ENCODE assay signal across 8 cellular contexts in the genomic region with DNA sequence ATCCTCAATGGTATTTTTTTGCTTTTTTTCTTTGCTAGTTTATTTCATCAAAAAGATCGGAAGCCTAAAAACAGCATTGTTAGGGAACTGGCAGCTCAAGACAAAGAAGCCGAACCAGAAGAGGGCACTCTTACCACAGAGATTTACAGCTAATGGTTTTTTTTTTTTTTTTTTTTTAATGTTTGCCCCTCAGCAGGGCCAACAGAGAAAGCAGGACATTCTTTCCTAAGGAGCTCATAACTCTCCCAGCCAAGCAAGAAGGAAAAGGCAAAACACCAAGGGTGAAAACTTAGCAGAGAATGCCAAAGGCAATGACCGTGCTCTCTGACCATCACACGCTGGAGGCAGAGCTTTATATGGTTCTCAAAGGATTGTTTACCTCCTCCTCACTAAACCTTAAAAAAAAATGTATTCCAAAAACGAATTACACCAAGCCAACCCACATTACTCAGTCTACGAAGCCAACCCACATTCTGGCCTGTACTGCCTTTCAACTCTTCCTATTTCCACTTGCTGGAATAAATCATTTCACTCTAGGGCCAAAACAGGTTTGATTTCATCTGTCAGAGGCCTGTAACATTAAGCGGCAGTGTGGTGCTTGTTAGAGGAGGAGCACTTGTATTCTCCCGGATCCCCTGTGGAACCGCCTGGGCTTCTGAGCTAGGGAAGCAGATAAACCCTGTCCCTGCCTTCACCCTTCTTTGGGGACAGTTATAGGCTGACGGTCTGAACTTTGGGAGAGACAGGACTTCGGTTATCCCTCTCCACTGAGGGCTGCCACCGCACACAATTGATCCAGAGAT. TPM values are rescaled to one million over a fixed set of nuclear protein-coding genes. Genes with fewer than 3 reads are reported as not detected.
DNase-seq lines count a peak whose midpoint lies in the region; ATAC-seq, FAIRE-seq and TF ChIP-seq lines count a peak whose summit lies in the region.

No MANE protein-coding gene starts in this region.

- DNase-seq in DND-41 (peak; percentile 34), HuH-7.5 (ENCODE audit: low spot score) (peak; percentile 13), choroid plexus epithelial cell (ENCODE audit: low read depth) (peak; percentile 96), HepG2 (ENCODE audit: low spot score) (peak; percentile 47), thyroid gland (peak; percentile 49 to 51)
- no peak for DNase-seq in central memory CD4-positive, alpha-beta T cell

- no peaks in the 10 kb centered on the region for H3K9me2 ChIP-seq in OCI-LY1 (ENCODE audit: low read depth, low read length)

- no peak overlapping the region for H3K4me3 ChIP-seq in DND-41 (ENCODE audit: low read depth in 1 of 2, low read length in 2 of 2)
- H3K4me3 ChIP-seq in OCI-LY1 (ENCODE audit: low read depth, low read length, poor library complexity, severe bottlenecking), result no peak overlapping the region
- H3K4me3 ChIP-seq in choroid plexus epithelial cell (ENCODE audit: low read depth, low read length), result no peak overlapping the region
- H3K4me3 ChIP-seq in HepG2 (replicated peaks in 1 of 3; ENCODE audit: insufficient read depth in 1 of 3, low read depth in 2 of 3, low read length in 3 of 3), result peak overlapping the region; percentile 2 to 57 (median 11); a peak in 3 of 6 replicates
- no peak overlapping the region for H3K4me3 ChIP-seq in thyroid gland (replicated peaks in 1 of 3)

- peak; percentile 73 for TF ChIP-seq CTCF in DND-41 (IDR thresholded peaks at IDR 0.05; ENCODE audit: borderline replicate concordance, extremely low read depth, low read length, poor library complexity, severe bottlenecking)
- peak; percentile 79 for TF ChIP-seq CTCF in OCI-LY1 (IDR thresholded peaks at IDR 0.05; ENCODE audit: low read length)
- peak; percentile 79 for TF ChIP-seq CTCF in choroid plexus epithelial cell (conservative IDR thresholded peaks at IDR 0.05; ENCODE audit: low read depth, low read length)
- peak; percentile 65 for TF ChIP-seq CTCF in HepG2 (CRISPR knock-in tag; IDR thresholded peaks at IDR 0.05)
- TF ChIP-seq CTCF in thyroid gland (IDR thresholded peaks at IDR 0.05), result peak in 5 of 6 experiments; percentile 29 to 77 (median 54)

- H3K9ac ChIP-seq in DND-41 (ENCODE audit: low read depth, low read length), result no peak overlapping the region
- no peak overlapping the region for H3K9ac ChIP-seq in OCI-LY1 (ENCODE audit: low read length)
- no peak overlapping the region; the same call in 1 of the 2 replicates for H3K9ac ChIP-seq in HepG2 (ENCODE audit: insufficient read depth, low read depth, low read length)

- TF ChIP-seq EP300 in HepG2 (IDR thresholded peaks at IDR 0.05; ENCODE audit: low read depth in 2 of 2, low read length in 2 of 2) (no peak), HepG2 (CRISPR knock-in tag; IDR thresholded peaks at IDR 0.05; ENCODE audit: borderline replicate concordance) (no peak)

- H3K36me3 ChIP-seq in DND-41 (ENCODE audit: insufficient read depth, low read length), result no peaks in the 10 kb centered on the region
- H3K36me3 ChIP-seq in OCI-LY1 (ENCODE audit: insufficient read depth, low read length), result no peaks in the 10 kb centered on the region
- H3K36me3 ChIP-seq in HepG2 (replicated peaks in 1 of 2; ENCODE audit: control insufficient read depth in 1 of 2, insufficient read depth in 2 of 2, low read length in 2 of 2), result no peaks in the 10 kb centered on the region
- H3K36me3 ChIP-seq in thyroid gland, result no peaks in the 10 kb centered on the region

- H2AFZ ChIP-seq in DND-41 (ENCODE audit: low read depth, low read length), result no peak overlapping the region
- no peak overlapping the region for H2AFZ ChIP-seq in OCI-LY1 (ENCODE audit: low read length)
- H2AFZ ChIP-seq in HepG2 (ENCODE audit: low read length), result peak overlapping the region; percentile 65

- CTCF ChIA-PET in HepG2 (lab: Yijun Ruan, JAX; ENCODE audit: low intra/inter-chr PET ratio, low total read pairs), result interaction anchor here (0.7 to 2.2 kb wide), 3 partner anchors 165 to 525 kb away, joined by 3 to 16 read pairs (median 8); no protein-coding TSS in a partner anchor

- no peaks in the 10 kb centered on the region for H3K79me2 ChIP-seq in DND-41 (ENCODE audit: insufficient read depth, low read length)
- H3K79me2 ChIP-seq in OCI-LY1 (ENCODE audit: insufficient read depth, low read length), result no peaks in the 10 kb centered on the region
- no peaks in the 10 kb centered on the region for H3K79me2 ChIP-seq in HepG2 (ENCODE audit: insufficient read depth, low read length)

- H3K9me3 ChIP-seq in DND-41 (ENCODE audit: insufficient read depth, low read length, severe bottlenecking) (no peaks in the 10 kb centered on the region), OCI-LY1 (ENCODE audit: low read length) (no peaks in the 10 kb centered on the region), HepG2 (ENCODE audit: low read length) (no peaks in the 10 kb centered on the region), thyroid gland (no peaks in the 10 kb centered on the region)

- POLR2A ChIA-PET in HepG2 (lab: Yijun Ruan, JAX), result no interaction called here

- H3K4me2 ChIP-seq in DND-41 (ENCODE audit: insufficient read depth, low read length), result no peak overlapping the region
- no peak overlapping the region for H3K4me2 ChIP-seq in OCI-LY1 (ENCODE audit: low read length)
- peak overlapping the region; percentile 85 for H3K4me2 ChIP-seq in HepG2 (ENCODE audit: low read depth, low read length)

- no TSS peak for BruUV-seq in HepG2 (replicated peaks; lab: Mats Ljungman, UMichigan)

- H3K27me3 ChIP-seq in DND-41 (ENCODE audit: insufficient read depth, low read length, poor library complexity) (peaks cover 4% of the 10 kb centered on the region), OCI-LY1 (ENCODE audit: insufficient read depth, low read length) (no peaks in the 10 kb centered on the region), HepG2 (ENCODE audit: control insufficient read depth in 1 of 2, insufficient read depth in 2 of 2, low read length in 2 of 2) (peaks cover 0 to 3% of the 10 kb centered on the region in 2 experiments; a peak in 1 of 5 replicates), thyroid gland (no peaks in the 10 kb centered on the region)

- H4K20me1 ChIP-seq in DND-41 (ENCODE audit: insufficient read depth, low read length), result no peaks in the 10 kb centered on the region
- no peaks in the 10 kb centered on the region for H4K20me1 ChIP-seq in OCI-LY1 (ENCODE audit: insufficient read depth, low read length)
- no peaks in the 10 kb centered on the region for H4K20me1 ChIP-seq in HepG2 (ENCODE audit: insufficient read depth, low read length)

- whole genome bisulfite sequencing in HepG2 (ENCODE audit: low lambda C conversion rate), result 6% methylated on average over 12 of the region's 12 CpGs
- 47 to 57% methylated on average over 12 of the region's 12 CpGs for WGBS in thyroid gland, 2 donors

- H3K27ac ChIP-seq in DND-41 (ENCODE audit: low read length), result no peak overlapping the region
- no peak overlapping the region for H3K27ac ChIP-seq in OCI-LY1 (ENCODE audit: low read depth, low read length, poor library complexity, severe bottlenecking)
- no peak overlapping the region for H3K27ac ChIP-seq in HepG2 (ENCODE audit: extremely low read length, insufficient read depth, low read length)
- peak overlapping the region; percentile 65 to 87 (median 78) for H3K27ac ChIP-seq in thyroid gland

- H3F3A ChIP-seq in OCI-LY1 (ENCODE audit: insufficient read depth, low read length), result no peaks in the 10 kb centered on the region

- intact Hi-C loops in HepG2 (cut with micrococcal nuclease; ENCODE audit: unreplicated experiment) (loop anchor here (1.0 to 10.0 kb wide), 6 partner anchors 79 to 519 kb away; a partner anchor contains a TSS), thyroid gland (cut with DNase I) (loop anchor here (5.0 to 10.0 kb wide), 2 partner anchors 162 to 319 kb away; no protein-coding TSS in a partner anchor)

- FAIRE-seq in HepG2 (lab: Jason Lieb, UNC), result peak; percentile 53

- TF ChIP-seq POLR2A in HepG2 (IDR thresholded peaks at IDR 0.05; ENCODE audit: insufficient read depth in 1 of 2, low read depth in 2 of 2, low read length in 2 of 2) (no peak), thyroid gland (IDR thresholded peaks at IDR 0.05) (peak in 1 of 2 donors; percentile 39)

- peaks cover 11% of the 10 kb centered on the region for H3K4me1 ChIP-seq in DND-41 (ENCODE audit: insufficient read depth, low read length)
- H3K4me1 ChIP-seq in OCI-LY1 (ENCODE audit: insufficient read depth, low read length, severe bottlenecking), result no peaks in the 10 kb centered on the region
- peaks cover 43% of the 10 kb centered on the region for H3K4me1 ChIP-seq in HepG2 (ENCODE audit: insufficient read depth, low read length)
- H3K4me1 ChIP-seq in thyroid gland, result peaks cover 5 to 7% of the 10 kb centered on the region in 2 donors

- ATAC-seq in DND-41 (ENCODE audit: insufficient read depth, low read depth) (peak; percentile 39; the same call in 1 of the 3 replicates), HepG2 (peak; percentile 65), GM21381 (IDR thresholded peaks at IDR 0.05; ENCODE audit: unreplicated experiment) (no peak)

- no peak for TF ChIP-seq RAD21 in HepG2 (CRISPR knock-in tag; IDR thresholded peaks at IDR 0.05)

- in situ Hi-C loops in HepG2 (cut with HindIII; ENCODE audit: extremely low pct_ligation_motif_present, low pct_unique_long_range_greater_than_20kb), result loop anchor here (5.0 to 10.0 kb wide), 3 partner anchors 159 to 529 kb away; no protein-coding TSS in a partner anchor

RNA-seq across cellular contexts. Expression of a gene that starts 35.6 kb away (rescaled TPM):
- total RNA-seq in HepG2 (2016; rRNA removed; fragmentation: Illumina TruSeq; extraction: Trizol), result 28.1 and 52.1 TPM in 2 replicates
- 29.8 and 30.1 TPM in 2 replicates for total RNA-seq in HepG2 (2016; cell fraction: cytosol; rRNA removed; fragmentation: Illumina TruSeq; extraction: Trizol; ENCODE audit: low read depth)
- total RNA-seq in HepG2 (2016; cell fraction: insoluble cytoplasmic fraction; rRNA removed; fragmentation: Illumina TruSeq; extraction: Trizol), result 29.9 and 49.6 TPM in 2 replicates
- 48.6 and 49.9 TPM in 2 replicates for total RNA-seq in HepG2 (2016; cell fraction: membrane; rRNA removed; fragmentation: Illumina TruSeq; extraction: Trizol)
- 19.3 and 23.2 TPM in 2 replicates for total RNA-seq in HepG2 (2016; cell fraction: nucleus; rRNA removed; fragmentation: Illumina TruSeq; extraction: Trizol)
- polyA plus RNA-seq in HepG2 (2011; rRNA removed), result 12.6 and 15.7 TPM in 2 replicates
- 12.4 and 14.4 TPM in 2 replicates for polyA plus RNA-seq in HepG2 (2011; cell fraction: cytosol; rRNA removed)
- 6.8 and 22.5 TPM in 2 replicates for polyA plus RNA-seq in HepG2 (2011; cell fraction: nucleus; rRNA removed)
- 25.0 and 29.0 TPM in 2 replicates for polyA plus RNA-seq in HepG2 (2012)
- polyA plus RNA-seq in HepG2 (2016; cell fraction: cytosol; fragmentation: Illumina TruSeq; extraction: Trizol; ENCODE audit: low read depth), result 37.1 and 42.6 TPM in 2 replicates
- 61.5 and 63.2 TPM in 2 replicates for polyA plus RNA-seq in HepG2 (2016; cell fraction: insoluble cytoplasmic fraction; fragmentation: Illumina TruSeq; extraction: Trizol; ENCODE audit: low read depth)
- 44.2 and 46.2 TPM in 2 replicates for polyA plus RNA-seq in HepG2 (2016; cell fraction: membrane; fragmentation: Illumina TruSeq; extraction: Trizol; ENCODE audit: low read depth)
- 28.3 and 28.8 TPM in 2 replicates for polyA plus RNA-seq in HepG2 (2016; cell fraction: nucleus; fragmentation: Illumina TruSeq; extraction: Trizol; ENCODE audit: insufficient read depth, low read depth)
- polyA minus RNA-seq in HepG2 (2011; rRNA and poly(A)+ RNA removed; ENCODE audit: low replicate concordance), result 20.7 and 24.7 TPM in 2 replicates
- 20.1 and 21.1 TPM in 2 replicates for polyA minus RNA-seq in HepG2 (2011; cell fraction: cytosol; rRNA and poly(A)+ RNA removed)
- 16.4 and 23.9 TPM in 2 replicates for polyA minus RNA-seq in HepG2 (2011; cell fraction: nucleus; rRNA and poly(A)+ RNA removed)
- 10 to 100 TPM; 26.4 to 86.3 (median 29.3) TPM for total RNA-seq in thyroid gland

Comparison
In these comparisons a context has a peak if more than half of its experiments do, and no peak if none do; other contexts are left out.
1. H3K27ac ChIP-seq: peak in thyroid gland (3 of 3); none in DND-41 (single experiment), OCI-LY1 (single experiment) and HepG2 (single experiment).
2. H3K4me3 ChIP-seq: peak in HepG2 (3 of 3); none in DND-41 (0 of 2), OCI-LY1 (single experiment), choroid plexus epithelial cell (single experiment) and thyroid gland (0 of 3).
3. Peak in every context shown above with its lines, with median percentiles within 50 percentile points of each other: CTCF ChIP-seq.